In the genomic region with DNA sequence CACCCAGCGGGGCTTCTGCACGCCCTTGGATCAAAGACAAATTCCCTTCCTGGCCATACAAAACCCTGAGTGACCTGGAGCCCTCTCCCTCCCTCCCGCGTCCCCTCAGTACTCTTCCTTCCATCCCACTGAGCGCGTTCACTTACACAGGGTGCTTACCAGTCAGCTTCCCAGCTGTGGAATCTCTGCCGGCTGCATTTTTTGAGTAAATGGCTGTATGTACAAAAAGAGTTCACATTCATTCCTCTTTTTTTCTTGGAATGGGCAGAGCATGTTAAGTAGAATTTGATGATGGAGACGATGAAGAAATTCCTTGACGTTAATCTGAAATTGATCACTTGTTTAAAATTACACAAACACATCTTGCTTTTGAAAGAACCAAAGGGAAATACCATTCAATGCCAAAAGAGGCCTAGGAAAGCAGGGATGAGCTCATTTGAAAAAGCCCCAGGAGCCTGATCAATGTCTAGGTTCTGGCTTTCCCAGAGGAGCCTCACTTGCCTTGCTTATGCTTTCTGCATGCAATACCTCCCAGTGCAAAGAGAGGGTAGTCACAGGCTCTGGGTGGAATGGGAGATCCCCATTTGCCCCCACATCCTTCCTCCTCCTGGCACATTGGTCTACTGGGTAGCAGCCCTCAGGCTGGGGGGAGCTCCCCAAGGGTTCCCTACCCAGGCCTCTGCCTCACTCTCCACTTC, we compare ENCODE assay signal across 13 cellular contexts. TPM values are rescaled to one million over a fixed set of nuclear protein-coding genes. Genes with fewer than 3 reads are reported as not detected.
DNase-seq lines count a peak whose midpoint lies in the region; ATAC-seq and TF ChIP-seq lines count a peak whose summit lies in the region.
"Had no signal": no experiment of that assay in that cellular context is flagged by ENCODE, and none has a peak within 500 bp of the region (broad histone marks: within the 10 kb centered on the region; RNA-seq: fewer than 3 reads in every experiment).

No MANE protein-coding gene starts in this region.

- H3K27me3 ChIP-seq in esophagus (ENCODE audit: control insufficient read depth in 1 of 2, insufficient read depth in 2 of 2, low read length in 2 of 2) (no peaks in the 10 kb centered on the region), vagina (no peaks in the 10 kb centered on the region)
- no peaks in the 10 kb centered on the region for H3K27me3 ChIP-seq in naive thymus-derived CD4-positive, alpha-beta T cell (ENCODE audit: control insufficient read depth in 2 of 2, insufficient read depth in 2 of 2, low read length in 2 of 2)

- H3K4me1 Mint-ChIP-seq in activated CD8-positive, alpha-beta memory T cell treated with anti-CD3 and anti-CD28 coated beads, Interleukin-2, amount 10 ng/mL, durations not matched to agents 7 days and 5 days = peaks cover 4% of the 10 kb centered on the region
- peaks cover 0 to 15% (median 10%) of the 10 kb centered on the region in 7 donors for H3K4me1 Mint-ChIP-seq in naive thymus-derived CD4-positive, alpha-beta T cell

- H3K4me3 ChIP-seq in esophagus (ENCODE audit: low read depth in 1 of 2, low read length in 2 of 2) (no peak overlapping the region), vagina (no peak overlapping the region)
- no peak overlapping the region for H3K4me3 ChIP-seq in naive thymus-derived CD4-positive, alpha-beta T cell (ENCODE audit: low read length)

- WGBS in esophagus, 2 donors = 77 to 82% methylated on average over 9 of the region's 9 CpGs

- no peak for DNase-seq in activated CD8-positive, alpha-beta memory T cell treated with anti-CD3 and anti-CD28 coated beads, Interleukin-2, amount 10 ng/mL, durations not matched to agents 7 days and 5 days
- DNase-seq in activated CD8-positive, alpha-beta memory T cell treated with anti-CD3 and anti-CD28 coated beads for 24 hours = no peak
- DNase-seq in naive thymus-derived CD4-positive, alpha-beta T cell = no peak
- DNase-seq in vagina (ENCODE audit: extremely low spot score in 2 of 2) = no peak
- no peak for DNase-seq in effector CD8-positive, alpha-beta T cell (lab: John Stamatoyannopoulos, UW)
- no peak for DNase-seq in NCI-H2029 (lab: John Stamatoyannopoulos, UW)
- no peak for DNase-seq in DMS153 treated with DMSO at 0.1 percent for 48 hours (lab: John Stamatoyannopoulos, UW; ENCODE audit: unreplicated experiment)
- DNase-seq: activated CD8-positive, alpha-beta memory T cell treated with anti-CD3 and anti-CD28 coated beads, Interleukin-2, amount 50 U/mL, for 4 hours; DMS153; NCI-H2227 treated with DMSO at 0.1 percent for 48 hours; PC-3; stimulated activated naive CD4-positive, alpha-beta T cell treated with Interleukin-2 at 50 U/mL for 16 hours had no signal

- peak overlapping the region; percentile 12 to 49 for H3K27ac ChIP-seq in esophagus (ENCODE audit: low read depth in 2 of 2, low read length in 1 of 2)
- H3K27ac ChIP-seq in naive thymus-derived CD4-positive, alpha-beta T cell (ENCODE audit: low read depth, low read length) = no peak overlapping the region
- peak overlapping the region; percentile 68 for H3K27ac ChIP-seq in vagina

- intact Hi-C loops in naive thymus-derived CD4-positive, alpha-beta T cell (cut with micrococcal nuclease) = no loop called here
- intact Hi-C loops in vagina (cut with DNase I) = no loop called here

- CTCF ChIA-PET in activated CD8-positive, alpha-beta memory T cell treated with anti-CD3 and anti-CD28 coated beads, Interleukin-2, amount 10 ng/mL, durations not matched to agents 7 days and 5 days (lab: Charles Lee) = no interaction called here
- CTCF ChIA-PET in naive thymus-derived CD4-positive, alpha-beta T cell (lab: Charles Lee) = no interaction called here

- H3K4me1 ChIP-seq in esophagus (ENCODE audit: control insufficient read depth in 2 of 2, insufficient read depth in 2 of 2, low read length in 1 of 2) (peaks cover 0 to 6% of the 10 kb centered on the region in 2 donors), vagina (peaks cover 8% of the 10 kb centered on the region)
- H3K4me1 ChIP-seq in naive thymus-derived CD4-positive, alpha-beta T cell (ENCODE audit: control insufficient read depth in 2 of 2, insufficient read depth in 2 of 2, low read length in 2 of 2) = no peaks in the 10 kb centered on the region

- ATAC-seq in activated CD8-positive, alpha-beta memory T cell treated with anti-CD3 and anti-CD28 coated beads, Interleukin-2, amount 10 ng/mL, durations not matched to agents 7 days and 5 days = peak; percentile 42
- ATAC-seq in naive thymus-derived CD4-positive, alpha-beta T cell = peak; percentile 73
- ATAC-seq: PC-3 had no signal

- peaks cover 26% of the 10 kb centered on the region for H3K27me3 Mint-ChIP-seq in activated CD8-positive, alpha-beta memory T cell treated with anti-CD3 and anti-CD28 coated beads, Interleukin-2, amount 10 ng/mL, durations not matched to agents 7 days and 5 days
- H3K27me3 Mint-ChIP-seq in naive thymus-derived CD4-positive, alpha-beta T cell = peaks cover 0 to 50% (median 0%) of the 10 kb centered on the region in 5 donors

- no peaks in the 10 kb centered on the region for H3K36me3 Mint-ChIP-seq in activated CD8-positive, alpha-beta memory T cell treated with anti-CD3 and anti-CD28 coated beads, Interleukin-2, amount 10 ng/mL, durations not matched to agents 7 days and 5 days
- no peaks in the 10 kb centered on the region for H3K36me3 Mint-ChIP-seq in naive thymus-derived CD4-positive, alpha-beta T cell

- H3K9me3 ChIP-seq in esophagus (ENCODE audit: control insufficient read depth in 2 of 2, insufficient read depth in 1 of 2, low read depth in 1 of 2, low read length in 1 of 2) (no peaks in the 10 kb centered on the region), vagina (no peaks in the 10 kb centered on the region)
- H3K9me3 ChIP-seq in naive thymus-derived CD4-positive, alpha-beta T cell (ENCODE audit: control insufficient read depth in 2 of 3, low read length in 3 of 3) = no peaks in the 10 kb centered on the region

- H3K4me3 Mint-ChIP-seq in activated CD8-positive, alpha-beta memory T cell treated with anti-CD3 and anti-CD28 coated beads, Interleukin-2, amount 10 ng/mL, durations not matched to agents 7 days and 5 days = no peak overlapping the region
- H3K4me3 Mint-ChIP-seq in naive thymus-derived CD4-positive, alpha-beta T cell = no peak overlapping the region

- H3K36me3 ChIP-seq in esophagus (ENCODE audit: control insufficient read depth in 2 of 2, insufficient read depth in 2 of 2, low read length in 1 of 2) = no peaks in the 10 kb centered on the region
- H3K36me3 ChIP-seq in naive thymus-derived CD4-positive, alpha-beta T cell (ENCODE audit: control insufficient read depth in 2 of 3, insufficient read depth in 3 of 3, low read length in 3 of 3) = no peaks in the 10 kb centered on the region
- H3K36me3 ChIP-seq in vagina = no peaks in the 10 kb centered on the region

- TF ChIP-seq CTCF in vagina (IDR thresholded peaks at IDR 0.05) = peak in 1 of 3 experiments; percentile 23

- POLR2A ChIA-PET in naive thymus-derived CD4-positive, alpha-beta T cell (lab: Charles Lee) = interaction anchor here (0.8 kb wide), 1 partner anchor 10 kb away, joined by 10 read pairs; no protein-coding TSS in a partner anchor

- no peak for TF ChIP-seq POLR2A in vagina (IDR thresholded peaks at IDR 0.05)

- H3K9me3 Mint-ChIP-seq in activated CD8-positive, alpha-beta memory T cell treated with anti-CD3 and anti-CD28 coated beads, Interleukin-2, amount 10 ng/mL, durations not matched to agents 7 days and 5 days (ENCODE audit: low read depth) = no peaks in the 10 kb centered on the region
- H3K9me3 Mint-ChIP-seq in naive thymus-derived CD4-positive, alpha-beta T cell = no peaks in the 10 kb centered on the region

- no peak overlapping the region for H3K27ac Mint-ChIP-seq in activated CD8-positive, alpha-beta memory T cell treated with anti-CD3 and anti-CD28 coated beads, Interleukin-2, amount 10 ng/mL, durations not matched to agents 7 days and 5 days
- H3K27ac Mint-ChIP-seq in naive thymus-derived CD4-positive, alpha-beta T cell = peak overlapping the region in 1 of 9 donors; percentile 63

RNA-seq across cellular contexts. Expression of gene SMAD7, which starts 12.2 kb away (rescaled TPM):
- total RNA-seq in activated CD8-positive, alpha-beta memory T cell treated with anti-CD3 and anti-CD28 coated beads, Interleukin-2, amount 10 ng/mL, durations not matched to agents 7 days and 5 days = 10 to 100 TPM; 18.5 to 29.3 TPM
- polyA plus RNA-seq in esophagus = 1 to 10 TPM; 3.5 to 4.4 TPM
- total RNA-seq in naive thymus-derived CD4-positive, alpha-beta T cell = 10 to 100 TPM; 21.2 to 79.4 (median 30.1) TPM
- 1 to 10 TPM; 5.3 to 6.5 TPM for polyA plus RNA-seq in naive thymus-derived CD4-positive, alpha-beta T cell
- total RNA-seq in vagina = 34.1 TPM
